10 cellular contexts compared by ENCODE assay signal in the genomic region with DNA sequence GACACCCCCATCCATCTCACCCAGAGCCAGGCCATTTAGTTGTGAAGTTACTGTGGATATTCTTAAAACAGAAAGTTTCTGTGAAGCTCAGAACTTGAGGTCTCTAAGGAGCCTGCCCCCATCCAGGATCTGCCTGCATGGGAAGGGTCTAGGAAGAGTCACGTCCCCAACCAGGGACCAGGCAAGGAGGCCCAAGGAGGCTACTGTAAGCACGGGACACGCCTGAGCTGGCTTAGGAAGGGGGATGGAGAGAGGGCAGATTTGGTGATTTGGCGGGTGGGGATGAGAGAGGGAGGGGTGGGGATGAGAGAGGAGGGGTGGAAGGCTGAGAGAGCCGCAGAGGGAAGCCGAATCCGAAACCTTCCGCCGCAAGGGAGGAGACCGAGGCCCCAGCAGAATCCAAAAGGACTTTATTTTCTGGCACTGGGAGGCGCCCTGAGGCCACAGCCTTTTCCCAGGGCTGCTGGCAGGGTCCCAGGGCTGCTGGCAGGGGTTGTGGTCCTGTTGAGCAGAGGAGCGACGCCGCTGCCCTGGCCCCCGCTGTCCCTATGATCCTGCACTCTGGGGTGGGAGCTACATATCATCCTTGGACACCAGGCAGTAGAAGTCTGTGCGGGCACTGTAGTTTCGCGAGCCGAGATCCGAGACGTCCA. TPM values are rescaled to one million over a fixed set of nuclear protein-coding genes. Genes with fewer than 3 reads are reported as not detected.
DNase-seq lines count a peak whose midpoint lies in the region; ATAC-seq, FAIRE-seq and TF ChIP-seq lines count a peak whose summit lies in the region.
"Had no signal": no experiment of that assay in that cellular context is flagged by ENCODE, and none has a peak within 500 bp of the region (broad histone marks: within the 10 kb centered on the region; RNA-seq: fewer than 3 reads in every experiment).

No MANE protein-coding gene starts in this region.

- POLR2A ChIA-PET in CD8-positive, alpha-beta memory T cell (lab: Charles Lee) = interaction anchor here (0.5 to 3.3 kb wide), 11 partner anchors 9 to 290 kb away, joined by 3 to 62 read pairs (median 7); a partner anchor contains a TSS
- POLR2A ChIA-PET in Panc1 (lab: Charles Lee) = interaction anchor here (0.6 kb wide), 1 partner anchor 11 kb away, joined by 5 read pairs; no protein-coding TSS in a partner anchor

- intact Hi-C loops in Panc1 (cut with micrococcal nuclease; ENCODE audit: unreplicated experiment) = loop anchor here (5.0 kb wide), 1 partner anchor 42 kb away; no protein-coding TSS in a partner anchor
- intact Hi-C loops in esophagus squamous epithelium (cut with DNase I) = no loop called here
- intact Hi-C loops in gastrocnemius medialis (cut with DNase I; ENCODE audit: low total_unique reads) = loop anchor here (5.0 kb wide), 1 partner anchor 102 kb away; a partner anchor contains a TSS

- no peaks in the 10 kb centered on the region for H3K9me3 ChIP-seq in CD8-positive, alpha-beta memory T cell (ENCODE audit: low read length)
- H3K9me3 ChIP-seq in Panc1 (ENCODE audit: control insufficient read depth, insufficient read depth, low read depth, low read length) = no peaks in the 10 kb centered on the region
- H3K9me3 ChIP-seq in esophagus squamous epithelium = no peaks in the 10 kb centered on the region
- H3K9me3 ChIP-seq in gastrocnemius medialis = no peaks in the 10 kb centered on the region
- H3K9me3 ChIP-seq: neutrophil, SJCRH30 had no signal

- H3K4me3 Mint-ChIP-seq in CD8-positive, alpha-beta memory T cell = peak overlapping the region in 3 of 7 donors; percentile 15 to 46 (median 28)
- no peak overlapping the region for H3K4me3 Mint-ChIP-seq in natural killer cell treated with Interleukin-12 subunit alpha and Interleukin-12 subunit beta and Interleukin-15 and Interleukin-18, amount 100 ng/mL, for 72 hours

- peaks cover 0 to 32% (median 12%) of the 10 kb centered on the region in 3 donors for H3K4me1 Mint-ChIP-seq in CD8-positive, alpha-beta memory T cell
- no peaks in the 10 kb centered on the region for H3K4me1 Mint-ChIP-seq in natural killer cell treated with Interleukin-12 subunit alpha and Interleukin-12 subunit beta and Interleukin-15 and Interleukin-18, amount 100 ng/mL, for 72 hours (ENCODE audit: low read depth in 2 of 2)

- DNase-seq in CD8-positive, alpha-beta memory T cell = no peak
- no peak for DNase-seq in Panc1 (ENCODE audit: low read depth, low spot score)
- no peak for DNase-seq in esophagus squamous epithelium (lab: John Stamatoyannopoulos, UW)
- DNase-seq in natural killer cell treated with Interleukin-12 subunit alpha and Interleukin-12 subunit beta and Interleukin-15 and Interleukin-18, amount 100 ng/mL, for 72 hours (ENCODE audit: low spot score) = peak; percentile 49
- no peak for DNase-seq in gastrocnemius medialis
- DNase-seq in urothelium cell line (ENCODE audit: low spot score) = no peak
- DNase-seq in occipital lobe (lab: John Stamatoyannopoulos, UW) = no peak
- DNase-seq: SJCRH30 had no signal

- H3K4me1 ChIP-seq in CD8-positive, alpha-beta memory T cell (ENCODE audit: insufficient read depth, low read length) = peaks cover 20% of the 10 kb centered on the region
- H3K4me1 ChIP-seq in Panc1 (ENCODE audit: control insufficient read depth, insufficient read depth, low read length) (peaks cover 30% of the 10 kb centered on the region), esophagus squamous epithelium (peaks cover 15 to 50% (median 16%) of the 10 kb centered on the region in 3 donors), gastrocnemius medialis (peaks cover 0 to 10% of the 10 kb centered on the region in 2 donors)
- H3K4me1 ChIP-seq: SJCRH30 had no signal

- H3K27me3 ChIP-seq in CD8-positive, alpha-beta memory T cell (ENCODE audit: insufficient read depth, low read length, poor library complexity, severe bottlenecking) = no peaks in the 10 kb centered on the region
- H3K27me3 ChIP-seq in Panc1 (ENCODE audit: control insufficient read depth, insufficient read depth, low read length) (no peaks in the 10 kb centered on the region), esophagus squamous epithelium (peaks cover 0 to 6% (median 0%) of the 10 kb centered on the region in 4 donors), gastrocnemius medialis (peaks cover 3 to 41% (median 4%) of the 10 kb centered on the region in 3 donors)
- H3K27me3 ChIP-seq: SJCRH30 had no signal

- no peak for FAIRE-seq in urothelium cell line (lab: Jason Lieb, UNC)

- BruUV-seq in Panc1 (replicated peaks; lab: Mats Ljungman, UMichigan) = no TSS peak

- 22 to 53% methylated on average over 9 to 12 of the region's 21 CpGs for WGBS in esophagus squamous epithelium, 2 donors

- no peaks in the 10 kb centered on the region for H3K36me3 ChIP-seq in CD8-positive, alpha-beta memory T cell (ENCODE audit: insufficient read depth, low read length)
- H3K36me3 ChIP-seq in Panc1 (ENCODE audit: control insufficient read depth, insufficient read depth, low read length) (no peaks in the 10 kb centered on the region), esophagus squamous epithelium (peaks cover 0 to 35% (median 12%) of the 10 kb centered on the region in 3 donors), gastrocnemius medialis (no peaks in the 10 kb centered on the region)
- H3K36me3 ChIP-seq: neutrophil, SJCRH30 had no signal

- H3K36me3 Mint-ChIP-seq in CD8-positive, alpha-beta memory T cell = peaks cover 0 to 18% (median 0%) of the 10 kb centered on the region in 3 donors
- no peaks in the 10 kb centered on the region for H3K36me3 Mint-ChIP-seq in natural killer cell treated with Interleukin-12 subunit alpha and Interleukin-12 subunit beta and Interleukin-15 and Interleukin-18, amount 100 ng/mL, for 72 hours

- TF ChIP-seq POLR2A in esophagus squamous epithelium (IDR thresholded peaks at IDR 0.05) (no peak), gastrocnemius medialis (IDR thresholded peaks at IDR 0.05) (no peak)

- H3K9me3 Mint-ChIP-seq in CD8-positive, alpha-beta memory T cell = no peaks in the 10 kb centered on the region
- H3K9me3 Mint-ChIP-seq in natural killer cell treated with Interleukin-12 subunit alpha and Interleukin-12 subunit beta and Interleukin-15 and Interleukin-18, amount 100 ng/mL, for 72 hours = no peaks in the 10 kb centered on the region

- H3K27ac Mint-ChIP-seq in CD8-positive, alpha-beta memory T cell = peak overlapping the region in 6 of 8 donors; percentile 38 to 92 (median 79)
- no peak overlapping the region for H3K27ac Mint-ChIP-seq in natural killer cell treated with Interleukin-12 subunit alpha and Interleukin-12 subunit beta and Interleukin-15 and Interleukin-18, amount 100 ng/mL, for 72 hours

- H3K27ac ChIP-seq in CD8-positive, alpha-beta memory T cell (ENCODE audit: low read depth, low read length) = no peak overlapping the region
- peak overlapping the region; percentile 85 for H3K27ac ChIP-seq in Panc1 (ENCODE audit: low read length)
- peak overlapping the region; percentile 77 to 91 (median 88) for H3K27ac ChIP-seq in esophagus squamous epithelium
- no peak overlapping the region for H3K27ac ChIP-seq in gastrocnemius medialis
- H3K27ac ChIP-seq: neutrophil, SJCRH30 had no signal

- CTCF ChIA-PET in CD8-positive, alpha-beta memory T cell (lab: Charles Lee) = interaction anchor here (0.6 to 10.3 kb wide), 6 partner anchors 11 to 157 kb away, joined by 3 to 158 read pairs (median 8); a partner anchor contains a TSS
- CTCF ChIA-PET in Panc1 (lab: Charles Lee) = interaction anchor here (2.8 kb wide), 1 partner anchor 43 kb away, joined by 38 read pairs; no protein-coding TSS in a partner anchor

- in situ Hi-C loops in Panc1 (cut with HindIII; ENCODE audit: low pct_unique_long_range_greater_than_20kb, low sequenced_read_pairs) = no loop called here
- in situ Hi-C loops in gastrocnemius medialis (cut with MboI; ENCODE audit: low sequenced_read_pairs in 4 of 4) = no loop called here

- TF ChIP-seq CTCF in Panc1 (IDR thresholded peaks at IDR 0.05) = peak; percentile 81
- TF ChIP-seq CTCF in esophagus squamous epithelium (IDR thresholded peaks at IDR 0.05) = peak in 1 of 6 experiments; percentile 10
- TF ChIP-seq CTCF in gastrocnemius medialis (IDR thresholded peaks at IDR 0.05 in 4 of 5, conservative IDR thresholded peaks at IDR 0.05 in 1 of 5) = no peak

- H3K4me3 ChIP-seq in CD8-positive, alpha-beta memory T cell (ENCODE audit: low read length) = no peak overlapping the region
- H3K4me3 ChIP-seq in Panc1 (ENCODE audit: low read depth in 2 of 2, low read length in 2 of 2) (peak overlapping the region; percentile 79 to 84), esophagus squamous epithelium (peak overlapping the region in 2 of 4 donors; percentile 59 to 85), gastrocnemius medialis (no peak overlapping the region)
- H3K4me3 ChIP-seq: SJCRH30 had no signal

- H3K27me3 Mint-ChIP-seq in CD8-positive, alpha-beta memory T cell = no peaks in the 10 kb centered on the region
- no peaks in the 10 kb centered on the region for H3K27me3 Mint-ChIP-seq in natural killer cell treated with Interleukin-12 subunit alpha and Interleukin-12 subunit beta and Interleukin-15 and Interleukin-18, amount 100 ng/mL, for 72 hours

- ATAC-seq in Panc1 = peak; percentile 23
- no peak for ATAC-seq in natural killer cell treated with Interleukin-12 subunit alpha and Interleukin-12 subunit beta and Interleukin-15 and Interleukin-18, amount 100 ng/mL, for 72 hours
- ATAC-seq in gastrocnemius medialis = no peak
- ATAC-seq in GM18498 (IDR thresholded peaks at IDR 0.05; ENCODE audit: unreplicated experiment) = no peak

RNA-seq across cellular contexts. Expression of a gene that starts 9.3 kb away (rescaled TPM):
- total RNA-seq in CD8-positive, alpha-beta memory T cell = 10 to 100 TPM; 54.2 to 59.4 TPM
- polyA plus RNA-seq in CD8-positive, alpha-beta memory T cell = 267 TPM
- total RNA-seq in Panc1 (2021; ENCODE audit: unreplicated experiment) (183 TPM), esophagus squamous epithelium (10 to 100 TPM; 15.5 to 35.1 (median 16.1) TPM), gastrocnemius medialis (10 to 100 TPM in 3 of 4 donors, 1 to 10 TPM in 1; 4.2 to 21.6 (median 11.9) TPM), occipital lobe (14.8 TPM)
- 313 TPM for polyA plus RNA-seq in Panc1 (2012; ENCODE audit: insufficient read length)
- total RNA-seq in natural killer cell treated with Interleukin-12 subunit alpha and Interleukin-12 subunit beta and Interleukin-15 and Interleukin-18, amount 100 ng/mL, for 72 hours = 10 to 100 TPM; 39.0 to 44.9 TPM
- total RNA-seq: SJCRH30 had no signal

RNA-seq across cellular contexts. Expression of a gene that starts 11.4 kb away (rescaled TPM):
- not detected for total RNA-seq in CD8-positive, alpha-beta memory T cell
- 1.1 TPM for polyA plus RNA-seq in CD8-positive, alpha-beta memory T cell
- total RNA-seq in Panc1 (2021; ENCODE audit: unreplicated experiment) (36.8 TPM), esophagus squamous epithelium (1,000 to 10,000 TPM in 1 of 4 donors, 100 to 1,000 TPM in 3; 314 to 1,016 (median 520) TPM), gastrocnemius medialis (1 to 10 TPM in 1 of 4 donors, under 1 TPM in 1, not detected in 2; 0.55 to 1.3 TPM), occipital lobe (under 0.01 TPM)
- polyA plus RNA-seq in Panc1 (2012; ENCODE audit: insufficient read length) = 38.8 TPM
- not detected for total RNA-seq in natural killer cell treated with Interleukin-12 subunit alpha and Interleukin-12 subunit beta and Interleukin-15 and Interleukin-18, amount 100 ng/mL, for 72 hours
- total RNA-seq: SJCRH30 had no signal

RNA-seq across cellular contexts. Expression of a gene that starts 36.1 kb away (rescaled TPM):
- total RNA-seq in CD8-positive, alpha-beta memory T cell = under 1 TPM; 0.47 to 0.81 TPM
- polyA plus RNA-seq in CD8-positive, alpha-beta memory T cell = 0.31 TPM
- 122 TPM for total RNA-seq in Panc1 (2021; ENCODE audit: unreplicated experiment)
- 259 TPM for polyA plus RNA-seq in Panc1 (2012; ENCODE audit: insufficient read length)
- total RNA-seq in esophagus squamous epithelium = 1 to 10 TPM in 3 of 4 donors, under 1 TPM in 1; 0.97 to 7.9 (median 3.3) TPM
- total RNA-seq in natural killer cell treated with Interleukin-12 subunit alpha and Interleukin-12 subunit beta and Interleukin-15 and Interleukin-18, amount 100 ng/mL, for 72 hours = under 1 TPM in 1 of 2 donors, not detected in 1; 0.50 TPM
- not detected for total RNA-seq in gastrocnemius medialis
- 99.5 TPM for total RNA-seq in occipital lobe

RNA-seq across cellular contexts. Expression of a gene that starts 36.4 kb away (rescaled TPM):
- total RNA-seq in CD8-positive, alpha-beta memory T cell = 10 to 100 TPM; 25.3 to 26.4 TPM
- polyA plus RNA-seq in CD8-positive, alpha-beta memory T cell = 12.2 TPM
- 61.4 TPM for total RNA-seq in Panc1 (2021; ENCODE audit: unreplicated experiment)
- polyA plus RNA-seq in Panc1 (2012; ENCODE audit: insufficient read length) = 56.7 TPM
- total RNA-seq in esophagus squamous epithelium = 10 to 100 TPM; 11.0 to 22.1 (median 16.2) TPM
- 1 to 10 TPM; 2.4 to 6.7 TPM for total RNA-seq in natural killer cell treated with Interleukin-12 subunit alpha and Interleukin-12 subunit beta and Interleukin-15 and Interleukin-18, amount 100 ng/mL, for 72 hours
- under 1 TPM in 2 of 4 donors, not detected in 2; 0.23 to 0.41 TPM for total RNA-seq in gastrocnemius medialis
- total RNA-seq in occipital lobe = not detected

RNA-seq across cellular contexts. Expression of a gene that starts 44.6 kb away (rescaled TPM):
- total RNA-seq in CD8-positive, alpha-beta memory T cell = 10 to 100 TPM; 26.2 to 28.4 TPM
- 11.5 TPM for polyA plus RNA-seq in CD8-positive, alpha-beta memory T cell
- total RNA-seq in Panc1 (2021; ENCODE audit: unreplicated experiment) = 103 TPM
- polyA plus RNA-seq in Panc1 (2012; ENCODE audit: insufficient read length) = 165 TPM
- total RNA-seq in esophagus squamous epithelium = 10 to 100 TPM; 15.8 to 34.3 (median 22.8) TPM
- 10 to 100 TPM; 20.6 to 56.9 TPM for total RNA-seq in natural killer cell treated with Interleukin-12 subunit alpha and Interleukin-12 subunit beta and Interleukin-15 and Interleukin-18, amount 100 ng/mL, for 72 hours
- total RNA-seq in gastrocnemius medialis = 10 to 100 TPM; 21.7 to 31.5 (median 23.7) TPM
- total RNA-seq in occipital lobe = 21.8 TPM

Comparison
In these comparisons a context has a peak if more than half of its experiments do, and no peak if none do; other contexts are left out.
1. H3K27ac ChIP-seq: peak in Panc1 (single experiment) and esophagus squamous epithelium (4 of 4); none in CD8-positive, alpha-beta memory T cell (single experiment) and gastrocnemius medialis (0 of 4).
2. H3K4me3 ChIP-seq: peak in Panc1 (2 of 2); none in CD8-positive, alpha-beta memory T cell (single experiment) and gastrocnemius medialis (0 of 4).
3. H3K27ac Mint-ChIP-seq: peak in CD8-positive, alpha-beta memory T cell (6 of 8); none in natural killer cell treated with Interleukin-12 subunit alpha and Interleukin-12 subunit beta and Interleukin-15 and Interleukin-18, amount 100 ng/mL, for 72 hours (0 of 2).
4. RNA of a gene that starts 11.4 kb away (total RNA-seq): 314 to 1,016 TPM in esophagus squamous epithelium and 36.8 TPM in Panc1 (single experiment); 0.55 to 1.3 TPM in gastrocnemius medialis, not detected in CD8-positive, alpha-beta memory T cell, not detected in natural killer cell treated with Interleukin-12 subunit alpha and Interleukin-12 subunit beta and Interleukin-15 and Interleukin-18, amount 100 ng/mL, for 72 hours and under 0.01 TPM in occipital lobe (single experiment); every median in the first group is over 10 times any median in the second.
5. RNA of a gene that starts 36.1 kb away (total RNA-seq): 122 TPM in Panc1 (single experiment) and 99.5 TPM in occipital lobe (single experiment); 0.97 to 7.9 TPM in esophagus squamous epithelium, 0.47 to 0.81 TPM in CD8-positive, alpha-beta memory T cell, 0.50 TPM in natural killer cell treated with Interleukin-12 subunit alpha and Interleukin-12 subunit beta and Interleukin-15 and Interleukin-18, amount 100 ng/mL, for 72 hours and not detected in gastrocnemius medialis; every median in the first group is over 10 times any median in the second.